In the genomic region with DNA sequence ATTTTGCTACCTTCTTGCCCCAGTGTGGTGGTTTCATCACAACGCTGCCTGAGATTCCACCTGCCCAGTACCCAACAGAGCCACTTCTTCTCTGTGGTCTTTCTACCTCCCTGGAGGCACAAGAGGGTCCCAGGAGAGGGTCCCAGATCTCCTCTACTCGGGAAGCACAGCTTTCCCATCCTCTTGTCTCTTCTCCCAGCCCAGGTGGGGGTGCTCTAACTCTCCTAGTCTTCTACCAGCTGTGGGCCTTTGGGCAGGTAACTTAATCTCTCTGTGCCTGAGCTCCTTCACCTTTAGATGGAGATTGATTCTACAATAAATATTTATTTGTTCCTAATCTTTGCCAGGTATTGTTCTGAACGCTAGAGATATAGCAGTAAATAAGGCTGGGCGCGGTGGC, we compare ENCODE assay signal across 2 cellular contexts.
TF ChIP-seq lines count a peak whose summit lies in the region.

No MANE protein-coding gene starts in this region.

TF ChIP-seq in GM23338, 12 proteins besides CTCF, POLR2A, EP300 and RAD21:
- no peak for TF ChIP-seq ETS1 (IDR thresholded peaks at IDR 0.05)
- no peak for TF ChIP-seq NANOG (IDR thresholded peaks at IDR 0.05; ENCODE audit: borderline replicate concordance)
- TF ChIP-seq JUNB (IDR thresholded peaks at IDR 0.05; ENCODE audit: unreplicated experiment) = no peak
- TF ChIP-seq EZH2phosphoT487 (IDR thresholded peaks at IDR 0.05; ENCODE audit: unreplicated experiment) = no peak
- TF ChIP-seq, protein P1, sequence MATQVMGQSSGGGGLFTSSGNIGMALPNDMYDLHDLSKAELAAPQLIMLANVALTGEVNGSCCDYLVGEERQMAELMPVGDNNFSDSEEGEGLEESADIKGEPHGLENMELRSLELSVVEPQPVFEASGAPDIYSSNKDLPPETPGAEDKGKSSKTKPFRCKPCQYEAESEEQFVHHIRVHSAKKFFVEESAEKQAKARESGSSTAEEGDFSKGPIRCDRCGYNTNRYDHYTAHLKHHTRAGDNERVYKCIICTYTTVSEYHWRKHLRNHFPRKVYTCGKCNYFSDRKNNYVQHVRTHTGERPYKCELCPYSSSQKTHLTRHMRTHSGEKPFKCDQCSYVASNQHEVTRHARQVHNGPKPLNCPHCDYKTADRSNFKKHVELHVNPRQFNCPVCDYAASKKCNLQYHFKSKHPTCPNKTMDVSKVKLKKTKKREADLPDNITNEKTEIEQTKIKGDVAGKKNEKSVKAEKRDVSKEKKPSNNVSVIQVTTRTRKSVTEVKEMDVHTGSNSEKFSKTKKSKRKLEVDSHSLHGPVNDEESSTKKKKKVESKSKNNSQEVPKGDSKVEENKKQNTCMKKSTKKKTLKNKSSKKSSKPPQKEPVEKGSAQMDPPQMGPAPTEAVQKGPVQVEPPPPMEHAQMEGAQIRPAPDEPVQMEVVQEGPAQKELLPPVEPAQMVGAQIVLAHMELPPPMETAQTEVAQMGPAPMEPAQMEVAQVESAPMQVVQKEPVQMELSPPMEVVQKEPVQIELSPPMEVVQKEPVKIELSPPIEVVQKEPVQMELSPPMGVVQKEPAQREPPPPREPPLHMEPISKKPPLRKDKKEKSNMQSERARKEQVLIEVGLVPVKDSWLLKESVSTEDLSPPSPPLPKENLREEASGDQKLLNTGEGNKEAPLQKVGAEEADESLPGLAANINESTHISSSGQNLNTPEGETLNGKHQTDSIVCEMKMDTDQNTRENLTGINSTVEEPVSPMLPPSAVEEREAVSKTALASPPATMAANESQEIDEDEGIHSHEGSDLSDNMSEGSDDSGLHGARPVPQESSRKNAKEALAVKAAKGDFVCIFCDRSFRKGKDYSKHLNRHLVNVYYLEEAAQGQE (IDR thresholded peaks at IDR 0.05; ENCODE audit: unreplicated experiment) = no peak
- no peak for TF ChIP-seq POLR2AphosphoS5 (IDR thresholded peaks at IDR 0.05; ENCODE audit: low read depth)
- no peak for TF ChIP-seq EZH2 (IDR thresholded peaks at IDR 0.05; ENCODE audit: low read depth, unreplicated experiment)

TF ChIP-seq in K562, 482 proteins besides CTCF, POLR2A, EP300 and RAD21:
- TF ChIP-seq ZFP36 (IDR thresholded peaks at IDR 0.05; ENCODE audit: low read depth, low read length, partially characterized antibody) = peak; percentile 39
- no peak for TF ChIP-seq KLF13 (tag; IDR thresholded peaks at IDR 0.05; ENCODE audit: borderline replicate concordance, low read depth)
- no peak for TF ChIP-seq ZNF583 (CRISPR knock-in tag; IDR thresholded peaks at IDR 0.05)
- TF ChIP-seq CHD2 (IDR thresholded peaks at IDR 0.05; ENCODE audit: low read depth, low read length) = no peak
- TF ChIP-seq RBM25 (IDR thresholded peaks at IDR 0.05; ENCODE audit: low read depth, low read length, severe bottlenecking) = no peak
- TF ChIP-seq, protein P2, sequence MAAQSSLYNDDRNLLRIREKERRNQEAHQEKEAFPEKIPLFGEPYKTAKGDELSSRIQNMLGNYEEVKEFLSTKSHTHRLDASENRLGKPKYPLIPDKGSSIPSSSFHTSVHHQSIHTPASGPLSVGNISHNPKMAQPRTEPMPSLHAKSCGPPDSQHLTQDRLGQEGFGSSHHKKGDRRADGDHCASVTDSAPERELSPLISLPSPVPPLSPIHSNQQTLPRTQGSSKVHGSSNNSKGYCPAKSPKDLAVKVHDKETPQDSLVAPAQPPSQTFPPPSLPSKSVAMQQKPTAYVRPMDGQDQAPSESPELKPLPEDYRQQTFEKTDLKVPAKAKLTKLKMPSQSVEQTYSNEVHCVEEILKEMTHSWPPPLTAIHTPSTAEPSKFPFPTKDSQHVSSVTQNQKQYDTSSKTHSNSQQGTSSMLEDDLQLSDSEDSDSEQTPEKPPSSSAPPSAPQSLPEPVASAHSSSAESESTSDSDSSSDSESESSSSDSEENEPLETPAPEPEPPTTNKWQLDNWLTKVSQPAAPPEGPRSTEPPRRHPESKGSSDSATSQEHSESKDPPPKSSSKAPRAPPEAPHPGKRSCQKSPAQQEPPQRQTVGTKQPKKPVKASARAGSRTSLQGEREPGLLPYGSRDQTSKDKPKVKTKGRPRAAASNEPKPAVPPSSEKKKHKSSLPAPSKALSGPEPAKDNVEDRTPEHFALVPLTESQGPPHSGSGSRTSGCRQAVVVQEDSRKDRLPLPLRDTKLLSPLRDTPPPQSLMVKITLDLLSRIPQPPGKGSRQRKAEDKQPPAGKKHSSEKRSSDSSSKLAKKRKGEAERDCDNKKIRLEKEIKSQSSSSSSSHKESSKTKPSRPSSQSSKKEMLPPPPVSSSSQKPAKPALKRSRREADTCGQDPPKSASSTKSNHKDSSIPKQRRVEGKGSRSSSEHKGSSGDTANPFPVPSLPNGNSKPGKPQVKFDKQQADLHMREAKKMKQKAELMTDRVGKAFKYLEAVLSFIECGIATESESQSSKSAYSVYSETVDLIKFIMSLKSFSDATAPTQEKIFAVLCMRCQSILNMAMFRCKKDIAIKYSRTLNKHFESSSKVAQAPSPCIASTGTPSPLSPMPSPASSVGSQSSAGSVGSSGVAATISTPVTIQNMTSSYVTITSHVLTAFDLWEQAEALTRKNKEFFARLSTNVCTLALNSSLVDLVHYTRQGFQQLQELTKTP (IDR thresholded peaks at IDR 0.05; ENCODE audit: low read depth in 1 of 2, partially characterized antibody in 2 of 2) = no peak
TF ChIP-seq in K562: peak in this region for 1.
